In genomic region chr18:54503495-54503894, GRCh38 we compare ENCODE assay signal across 13 cellular contexts.
DNase-seq lines count a peak whose midpoint lies in the region; ATAC-seq and TF ChIP-seq lines count a peak whose summit lies in the region.
"Had no signal": no experiment of that assay in that cellular context is flagged by ENCODE, and none has a peak within 500 bp of the region (broad histone marks: within the 10 kb centered on the region; RNA-seq: fewer than 3 reads in every experiment).

No MANE protein-coding gene starts in this region.

- H3K27me3 ChIP-seq in GM23338 (ENCODE audit: insufficient read depth) = no peaks in the 10 kb centered on the region
- H3K27me3 ChIP-seq in brain microvascular endothelial cell (replicated peaks) = no peaks in the 10 kb centered on the region
- H3K27me3 ChIP-seq: BLaER1 had no signal

- H3K9me2 ChIP-seq in GM23338 (ENCODE audit: insufficient read depth) = peaks cover 9% of the 10 kb centered on the region; the same call in 1 of the 2 replicates

- H3K4me3 ChIP-seq in GM23338 (no peak overlapping the region), brain microvascular endothelial cell (ENCODE audit: low read depth, low read length) (no peak overlapping the region), fibroblast of the aortic adventitia (ENCODE audit: low read depth, low read length) (no peak overlapping the region)
- H3K4me3 ChIP-seq: BLaER1 had no signal

- no peaks in the 10 kb centered on the region for H3K36me3 ChIP-seq in GM23338 (ENCODE audit: insufficient read depth)
- no peaks in the 10 kb centered on the region for H3K36me3 ChIP-seq in brain microvascular endothelial cell (replicated peaks)
- H3K36me3 ChIP-seq: BLaER1 had no signal

- H3K4me3 Mint-ChIP-seq in GM23338 = no peak overlapping the region

- peaks cover 5% of the 10 kb centered on the region; the same call in 2 of the 3 replicates for H3K9me3 Mint-ChIP-seq in GM23338

- H3K27ac Mint-ChIP-seq in GM23338 = no peak overlapping the region

- no peaks in the 10 kb centered on the region for H3K27me3 Mint-ChIP-seq in GM23338 (ENCODE audit: insufficient read depth, low read depth, poor library complexity)

- TF ChIP-seq CTCF in GM23338 (conservative IDR thresholded peaks at IDR 0.05; ENCODE audit: low read depth in 2 of 2) = peak; percentile 22 to 39; a peak in 3 of 4 replicates
- no peak for TF ChIP-seq CTCF in brain microvascular endothelial cell (IDR thresholded peaks at IDR 0.05; ENCODE audit: low read depth, low read length, missing control alignments)
- no peak for TF ChIP-seq CTCF in fibroblast of the aortic adventitia (IDR thresholded peaks at IDR 0.05; ENCODE audit: insufficient read depth, low read length)

- H3K4me1 Mint-ChIP-seq in GM23338 = peaks cover 7% of the 10 kb centered on the region

- no peak overlapping the region for H3K27ac ChIP-seq in GM23338 (ENCODE audit: low read depth)
- no peak overlapping the region for H3K27ac ChIP-seq in brain microvascular endothelial cell
- H3K27ac ChIP-seq: BLaER1, HL-60 had no signal

- H3F3A ChIP-seq in GM23338 (replicated peaks; ENCODE audit: low read depth) = no peaks in the 10 kb centered on the region

- DNase-seq in GM23338 (ENCODE audit: low spot score) (no peak), NCI-H2227 (lab: John Stamatoyannopoulos, UW; ENCODE audit: unreplicated experiment) (peak; percentile 25), brain microvascular endothelial cell (peak; percentile 2), fibroblast of the aortic adventitia (ENCODE audit: low read depth) (peak; percentile 1), islet precursor cell (no peak)
- no peak for DNase-seq in stimulated activated CD4-positive, alpha-beta T cell treated with anti-CD3 and anti-CD28 coated beads, Interleukin-4, amount 100 ng/mL, for 1 hour
- DNase-seq: 8988T, AML-193, DMS53, GF-D8 had no signal

- no peaks in the 10 kb centered on the region for H3K4me1 ChIP-seq in GM23338 (ENCODE audit: insufficient read depth)
- H3K4me1 ChIP-seq: BLaER1 had no signal

- H3K4me2 ChIP-seq in GM23338 = no peak overlapping the region
- H3K4me2 ChIP-seq: BLaER1 had no signal

- H3K79me2 ChIP-seq in GM23338 (replicated peaks; ENCODE audit: insufficient read depth) = no peaks in the 10 kb centered on the region

- peaks cover 8% of the 10 kb centered on the region; the same call in 1 of the 3 replicates for H3K36me3 Mint-ChIP-seq in GM23338 (ENCODE audit: low read depth)

- in situ Hi-C loops in brain microvascular endothelial cell (cut with HindIII; ENCODE audit: low pct_ligation_motif_present, low sequenced_read_pairs) = no loop called here

- ATAC-seq in GM23338 (no peak), GM21423 (IDR thresholded peaks at IDR 0.05; ENCODE audit: unreplicated experiment) (no peak)

- H4K20me1 ChIP-seq in GM23338 (replicated peaks; ENCODE audit: insufficient read depth) = no peaks in the 10 kb centered on the region
- H4K20me1 ChIP-seq: BLaER1 had no signal

- H2AFZ ChIP-seq in GM23338 = no peak overlapping the region

TF ChIP-seq in GM23338, 12 proteins besides CTCF, POLR2A, EP300 and RAD21 (continues in another document):
- TF ChIP-seq REST (IDR thresholded peaks at IDR 0.05; ENCODE audit: unreplicated experiment) = no peak
- no peak for TF ChIP-seq NANOG (IDR thresholded peaks at IDR 0.05; ENCODE audit: borderline replicate concordance)
- TF ChIP-seq EZH2 (IDR thresholded peaks at IDR 0.05; ENCODE audit: low read depth, unreplicated experiment) = no peak
- no peak for TF ChIP-seq STAT1 (IDR thresholded peaks at IDR 0.05; ENCODE audit: unreplicated experiment)
- no peak for TF ChIP-seq ZNF331 (CRISPR knock-in tag; IDR thresholded peaks at IDR 0.05; ENCODE audit: low read depth)
- no peak for TF ChIP-seq EZH2phosphoT487 (IDR thresholded peaks at IDR 0.05; ENCODE audit: unreplicated experiment)
- TF ChIP-seq ZNF114 (CRISPR knock-in tag; IDR thresholded peaks at IDR 0.05) = no peak
- no peak for TF ChIP-seq JUNB (IDR thresholded peaks at IDR 0.05; ENCODE audit: unreplicated experiment)
- TF ChIP-seq, protein P1, sequence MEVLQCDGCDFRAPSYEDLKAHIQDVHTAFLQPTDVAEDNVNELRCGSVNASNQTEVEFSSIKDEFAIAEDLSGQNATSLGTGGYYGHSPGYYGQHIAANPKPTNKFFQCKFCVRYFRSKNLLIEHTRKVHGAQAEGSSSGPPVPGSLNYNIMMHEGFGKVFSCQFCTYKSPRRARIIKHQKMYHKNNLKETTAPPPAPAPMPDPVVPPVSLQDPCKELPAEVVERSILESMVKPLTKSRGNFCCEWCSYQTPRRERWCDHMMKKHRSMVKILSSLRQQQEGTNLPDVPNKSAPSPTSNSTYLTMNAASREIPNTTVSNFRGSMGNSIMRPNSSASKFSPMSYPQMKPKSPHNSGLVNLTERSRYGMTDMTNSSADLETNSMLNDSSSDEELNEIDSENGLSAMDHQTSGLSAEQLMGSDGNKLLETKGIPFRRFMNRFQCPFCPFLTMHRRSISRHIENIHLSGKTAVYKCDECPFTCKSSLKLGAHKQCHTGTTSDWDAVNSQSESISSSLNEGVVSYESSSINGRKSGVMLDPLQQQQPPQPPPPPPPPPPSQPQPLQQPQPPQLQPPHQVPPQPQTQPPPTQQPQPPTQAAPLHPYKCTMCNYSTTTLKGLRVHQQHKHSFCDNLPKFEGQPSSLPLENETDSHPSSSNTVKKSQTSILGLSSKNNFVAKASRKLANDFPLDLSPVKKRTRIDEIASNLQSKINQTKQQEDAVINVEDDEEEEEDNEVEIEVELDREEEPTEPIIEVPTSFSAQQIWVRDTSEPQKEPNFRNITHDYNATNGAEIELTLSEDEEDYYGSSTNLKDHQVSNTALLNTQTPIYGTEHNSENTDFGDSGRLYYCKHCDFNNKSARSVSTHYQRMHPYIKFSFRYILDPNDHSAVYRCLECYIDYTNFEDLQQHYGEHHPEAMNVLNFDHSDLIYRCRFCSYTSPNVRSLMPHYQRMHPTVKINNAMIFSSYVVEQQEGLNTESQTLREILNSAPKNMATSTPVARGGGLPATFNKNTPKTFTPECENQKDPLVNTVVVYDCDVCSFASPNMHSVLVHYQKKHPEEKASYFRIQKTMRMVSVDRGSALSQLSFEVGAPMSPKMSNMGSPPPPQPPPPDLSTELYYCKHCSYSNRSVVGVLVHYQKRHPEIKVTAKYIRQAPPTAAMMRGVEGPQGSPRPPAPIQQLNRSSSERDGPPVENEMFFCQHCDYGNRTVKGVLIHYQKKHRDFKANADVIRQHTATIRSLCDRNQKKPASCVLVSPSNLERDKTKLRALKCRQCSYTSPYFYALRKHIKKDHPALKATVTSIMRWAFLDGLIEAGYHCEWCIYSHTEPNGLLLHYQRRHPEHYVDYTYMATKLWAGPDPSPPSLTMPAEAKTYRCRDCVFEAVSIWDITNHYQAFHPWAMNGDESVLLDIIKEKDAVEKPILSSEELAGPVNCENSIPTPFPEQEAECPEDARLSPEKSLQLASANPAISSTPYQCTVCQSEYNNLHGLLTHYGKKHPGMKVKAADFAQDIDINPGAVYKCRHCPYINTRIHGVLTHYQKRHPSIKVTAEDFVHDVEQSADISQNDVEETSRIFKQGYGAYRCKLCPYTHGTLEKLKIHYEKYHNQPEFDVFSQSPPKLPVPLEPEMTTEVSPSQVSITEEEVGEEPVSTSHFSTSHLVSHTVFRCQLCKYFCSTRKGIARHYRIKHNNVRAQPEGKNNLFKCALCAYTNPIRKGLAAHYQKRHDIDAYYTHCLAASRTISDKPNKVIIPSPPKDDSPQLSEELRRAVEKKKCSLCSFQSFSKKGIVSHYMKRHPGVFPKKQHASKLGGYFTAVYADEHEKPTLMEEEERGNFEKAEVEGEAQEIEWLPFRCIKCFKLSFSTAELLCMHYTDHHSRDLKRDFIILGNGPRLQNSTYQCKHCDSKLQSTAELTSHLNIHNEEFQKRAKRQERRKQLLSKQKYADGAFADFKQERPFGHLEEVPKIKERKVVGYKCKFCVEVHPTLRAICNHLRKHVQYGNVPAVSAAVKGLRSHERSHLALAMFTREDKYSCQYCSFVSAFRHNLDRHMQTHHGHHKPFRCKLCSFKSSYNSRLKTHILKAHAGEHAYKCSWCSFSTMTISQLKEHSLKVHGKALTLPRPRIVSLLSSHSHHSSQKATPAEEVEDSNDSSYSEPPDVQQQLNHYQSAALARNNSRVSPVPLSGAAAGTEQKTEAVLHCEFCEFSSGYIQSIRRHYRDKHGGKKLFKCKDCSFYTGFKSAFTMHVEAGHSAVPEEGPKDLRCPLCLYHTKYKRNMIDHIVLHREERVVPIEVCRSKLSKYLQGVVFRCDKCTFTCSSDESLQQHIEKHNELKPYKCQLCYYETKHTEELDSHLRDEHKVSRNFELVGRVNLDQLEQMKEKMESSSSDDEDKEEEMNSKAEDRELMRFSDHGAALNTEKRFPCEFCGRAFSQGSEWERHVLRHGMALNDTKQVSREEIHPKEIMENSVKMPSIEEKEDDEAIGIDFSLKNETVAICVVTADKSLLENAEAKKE (CRISPR knock-in tag; IDR thresholded peaks at IDR 0.05) = no peak
- TF ChIP-seq POLR2AphosphoS5 (IDR thresholded peaks at IDR 0.05; ENCODE audit: low read depth) = no peak
- no peak for TF ChIP-seq CREB1 (CRISPR knock-in tag; IDR thresholded peaks at IDR 0.05; ENCODE audit: low read depth)

Comparison
In these comparisons a context has a peak if more than half of its experiments do, and no peak if none do; other contexts are left out.
1. DNase-seq: peak in NCI-H2227 (single experiment), brain microvascular endothelial cell (single experiment) and fibroblast of the aortic adventitia (single experiment); none in GM23338 (single experiment), stimulated activated CD4-positive, alpha-beta T cell treated with anti-CD3 and anti-CD28 coated beads, Interleukin-4, amount 100 ng/mL, for 1 hour (single experiment) and islet precursor cell (single experiment).
2. CTCF ChIP-seq: peak in GM23338 (2 of 2); none in brain microvascular endothelial cell (single experiment) and fibroblast of the aortic adventitia (single experiment).